Comparison of ENCODE assay signal across 17 cellular contexts in the genomic region with DNA sequence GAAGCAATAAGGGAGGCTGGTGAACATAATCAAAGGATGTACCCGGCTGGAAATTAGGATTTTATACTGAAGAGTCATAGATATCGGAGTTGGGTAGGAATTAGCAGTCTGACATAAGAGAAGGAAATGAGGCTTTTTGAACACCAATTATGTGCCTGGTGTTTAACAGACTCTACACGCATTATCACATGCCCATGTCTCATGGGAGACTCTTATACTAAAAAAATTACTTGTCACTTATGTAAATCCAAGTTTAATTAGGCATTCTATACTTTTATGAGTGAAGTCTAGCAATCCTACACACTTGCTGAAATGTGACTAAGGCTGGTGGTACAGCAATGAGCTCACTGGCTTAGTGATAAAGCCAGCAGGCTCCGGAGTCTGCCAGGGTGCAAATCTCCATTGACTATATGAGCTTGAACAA.
A peak's percentile ranks its signal among the peaks of the same experiment; 100 is the strongest.
DNase-seq lines count a peak whose midpoint lies in the region; ATAC-seq and TF ChIP-seq lines count a peak whose summit lies in the region.
"Had no signal": no experiment of that assay in that cellular context is flagged by ENCODE, and none has a peak within 500 bp of the region (broad histone marks: within the 10 kb centered on the region; RNA-seq: fewer than 3 reads in every experiment).

No MANE protein-coding gene starts in this region.

- no peak overlapping the region for H3K4me3 Mint-ChIP-seq in activated T-cell treated with anti-CD3 and anti-CD28 coated beads, Interleukin-2, amount 50 U/mL, for 4 hours
- H3K4me3 Mint-ChIP-seq in MCF 10A (ENCODE audit: unreplicated experiment) = no peak overlapping the region
- H3K4me3 Mint-ChIP-seq: H9 had no signal

- H3K18ac ChIP-seq in IMR-90 (ENCODE audit: low read depth, low read length) (no peak overlapping the region), mesenchymal stem cell (ENCODE audit: low read depth in 1 of 2, low read length in 2 of 2) (no peak overlapping the region)

- H3K9ac ChIP-seq in IMR-90 (ENCODE audit: low read depth, low read length) = no peak overlapping the region
- H3K9ac ChIP-seq in mesenchymal stem cell (ENCODE audit: low read length) = no peak overlapping the region
- peak overlapping the region; percentile 56 for H3K9ac ChIP-seq in smooth muscle cell (ENCODE audit: low read depth)
- H3K9ac ChIP-seq: BLaER1, KMS-11 had no signal

- H3K4me3 ChIP-seq in IMR-90 (ENCODE audit: insufficient read depth, low read depth, low read length) (no peak overlapping the region), mesenchymal stem cell (ENCODE audit: insufficient read depth in 1 of 2, low read depth in 1 of 2, low read length in 2 of 2) (no peak overlapping the region), smooth muscle cell (no peak overlapping the region), OCI-LY7 (ENCODE audit: low read depth, low read length, poor library complexity, severe bottlenecking) (no peak overlapping the region)
- H3K4me3 ChIP-seq: BLaER1 had no signal

- no peak overlapping the region for H4K8ac ChIP-seq in IMR-90 (ENCODE audit: low read depth in 2 of 2, low read length in 2 of 2)
- H4K8ac ChIP-seq in mesenchymal stem cell (ENCODE audit: low read length) = no peak overlapping the region

- no peak overlapping the region for H3K27ac ChIP-seq in IMR-90 (ENCODE audit: insufficient read depth, low read length)
- peak overlapping the region; percentile 81 for H3K27ac ChIP-seq in mesenchymal stem cell (ENCODE audit: low read length, poor library complexity, severe bottlenecking)
- peak overlapping the region; percentile 84 for H3K27ac ChIP-seq in smooth muscle cell (ENCODE audit: low read depth)
- no peak overlapping the region for H3K27ac ChIP-seq in OCI-LY7 (ENCODE audit: low read depth, low read length, poor library complexity, severe bottlenecking)
- H3K27ac ChIP-seq: BLaER1, HL-60, KMS-11 had no signal

- in situ Hi-C loops in IMR-90 (cut with MboI; ENCODE audit: low sequenced_read_pairs) = no loop called here

- H3F3A ChIP-seq in smooth muscle cell (ENCODE audit: low read depth) = peaks cover 32% of the 10 kb centered on the region

- H3K14ac ChIP-seq in IMR-90 (replicated peaks; ENCODE audit: low read depth, low read length) (0 out of 2 replicates have a peak overlapping the region, but pooled peaks have one; percentile 25), mesenchymal stem cell (ENCODE audit: low read length in 2 of 2) (no peak overlapping the region)

- no peak overlapping the region for H2BK12ac ChIP-seq in mesenchymal stem cell (ENCODE audit: low read length in 2 of 2)

- DNase-seq in IMR-90 (no peak), amniotic epithelial cell (ENCODE audit: low read depth) (peak; percentile 38), mesenchymal stem cell (peak; percentile 34), smooth muscle cell (lab: John Stamatoyannopoulos, UW; ENCODE audit: unreplicated experiment) (no peak), MCF 10A (ENCODE audit: unreplicated experiment) (no peak), OCI-LY7 (ENCODE audit: low spot score) (no peak)
- no peak for DNase-seq in activated T-cell treated with anti-CD3 and anti-CD28 coated beads, Interleukin-2, amount 50 U/mL, for 4 hours
- DNase-seq: H9, NCI-H2029, NCI-H2171 treated with DMSO at 0.1 percent for 48 hours, NCI-H510A treated with DMSO at 0.1 percent for 48 hours, SHP77 treated with DMSO at 0.1 percent for 48 hours, SW 1271 had no signal

- intact Hi-C loops in IMR-90 (cut with micrococcal nuclease) = no loop called here
- intact Hi-C loops in MCF 10A (cut with micrococcal nuclease) = no loop called here
- intact Hi-C loops in OCI-LY7 (cut with micrococcal nuclease; ENCODE audit: unreplicated experiment) = no loop called here

- H4K5ac ChIP-seq in IMR-90 (ENCODE audit: low read depth, low read length) = no peak overlapping the region

- no peaks in the 10 kb centered on the region for H3K36me3 ChIP-seq in IMR-90 (ENCODE audit: control insufficient read depth, insufficient read depth, low read length)
- no peaks in the 10 kb centered on the region for H3K36me3 ChIP-seq in mesenchymal stem cell (ENCODE audit: control insufficient read depth in 1 of 2, insufficient read depth in 2 of 2, low read depth in 1 of 2, low read length in 2 of 2)
- H3K36me3 ChIP-seq in smooth muscle cell (ENCODE audit: low read depth) = no peaks in the 10 kb centered on the region
- no peaks in the 10 kb centered on the region for H3K36me3 ChIP-seq in OCI-LY7 (ENCODE audit: insufficient read depth, low read length)
- H3K36me3 ChIP-seq: BLaER1 had no signal

- BruUV-seq in IMR-90 (replicated peaks; lab: Mats Ljungman, UMichigan) (no TSS peak), MCF 10A (replicated peaks; lab: Mats Ljungman, UMichigan) (no TSS peak), OCI-LY7 (replicated peaks; lab: Mats Ljungman, UMichigan) (no TSS peak)

- H3K9me3 Mint-ChIP-seq in activated T-cell treated with anti-CD3 and anti-CD28 coated beads, Interleukin-2, amount 50 U/mL, for 4 hours = no peaks in the 10 kb centered on the region
- no peaks in the 10 kb centered on the region for H3K9me3 Mint-ChIP-seq in MCF 10A (ENCODE audit: unreplicated experiment)
- H3K9me3 Mint-ChIP-seq: H9 had no signal

- H3K4ac ChIP-seq in IMR-90 (ENCODE audit: low read depth, low read length) (no peak overlapping the region), mesenchymal stem cell (ENCODE audit: low read depth in 1 of 2, low read length in 2 of 2) (no peak overlapping the region)

- ATAC-seq in IMR-90 (ENCODE audit: low read depth) = no peak
- no peak for ATAC-seq in HG03280 (IDR thresholded peaks at IDR 0.05; ENCODE audit: unreplicated experiment)
- no peak for ATAC-seq in activated T-cell treated with anti-CD3 and anti-CD28 coated beads, Interleukin-2, amount 50 U/mL, for 4 hours

- no peak overlapping the region for H2BK20ac ChIP-seq in IMR-90 (ENCODE audit: low read depth, low read length)

- H3K4me2 ChIP-seq in IMR-90 (ENCODE audit: low read depth, low read length) (no peak overlapping the region), mesenchymal stem cell (ENCODE audit: low read length, poor library complexity, severe bottlenecking) (no peak overlapping the region), smooth muscle cell (peak overlapping the region; percentile 71), OCI-LY7 (ENCODE audit: low read length) (no peak overlapping the region)
- H3K4me2 ChIP-seq: BLaER1, KMS-11 had no signal

- peaks cover 3% of the 10 kb centered on the region for H3K9me1 ChIP-seq in IMR-90 (ENCODE audit: insufficient read depth, low read length)

- POLR2A ChIA-PET in IMR-90 (lab: Charles Lee; ENCODE audit: unreplicated experiment) (no interaction called here), MCF 10A (lab: Yijun Ruan, JAX) (no interaction called here), OCI-LY7 (lab: Charles Lee) (no interaction called here)

- dilution Hi-C loops in IMR-90 (cut with HindIII; ENCODE audit: low sequenced_read_pairs, unreplicated experiment) = no loop called here

- TF ChIP-seq CTCF in IMR-90 (conservative IDR thresholded peaks at IDR 0.05; ENCODE audit: low read depth, low read length) (no peak), smooth muscle cell (IDR thresholded peaks at IDR 0.05; ENCODE audit: borderline replicate concordance, insufficient read depth, poor library complexity, severe bottlenecking) (no peak), MCF 10A (IDR thresholded peaks at IDR 0.05; ENCODE audit: unreplicated experiment) (no peak), OCI-LY7 (conservative IDR thresholded peaks at IDR 0.05; ENCODE audit: low read length) (no peak)

- TF ChIP-seq RAD21 in IMR-90 (IDR thresholded peaks at IDR 0.05; ENCODE audit: low read length) = no peak

- no peaks in the 10 kb centered on the region for H3K9me2 ChIP-seq in OCI-LY7 (ENCODE audit: insufficient read depth, low read length)

- H3K4me1 ChIP-seq in IMR-90 (ENCODE audit: control insufficient read depth, insufficient read depth, low read length) = no peaks in the 10 kb centered on the region
- peaks cover 7% of the 10 kb centered on the region for H3K4me1 ChIP-seq in mesenchymal stem cell (ENCODE audit: control insufficient read depth, insufficient read depth, low read depth, low read length)
- peaks cover 19% of the 10 kb centered on the region for H3K4me1 ChIP-seq in smooth muscle cell (ENCODE audit: low read depth)
- H3K4me1 ChIP-seq in OCI-LY7 (ENCODE audit: insufficient read depth, low read length, poor library complexity, severe bottlenecking) = no peaks in the 10 kb centered on the region
- H3K4me1 ChIP-seq: BLaER1 had no signal

- H2BK5ac ChIP-seq in IMR-90 (ENCODE audit: low read depth, low read length, poor library complexity, severe bottlenecking) (no peak overlapping the region), mesenchymal stem cell (ENCODE audit: low read depth, low read length, poor library complexity, severe bottlenecking) (no peak overlapping the region)

- no peaks in the 10 kb centered on the region for H3K27me3 ChIP-seq in IMR-90 (ENCODE audit: control insufficient read depth, insufficient read depth, low read length)
- no peaks in the 10 kb centered on the region for H3K27me3 ChIP-seq in mesenchymal stem cell (ENCODE audit: control insufficient read depth in 1 of 2, insufficient read depth in 1 of 2, low read length in 2 of 2)
- H3K27me3 ChIP-seq in smooth muscle cell (ENCODE audit: low read depth) = no peaks in the 10 kb centered on the region
- H3K27me3 ChIP-seq: BLaER1 had no signal

- H3K79me2 ChIP-seq in smooth muscle cell (ENCODE audit: low read depth) (no peaks in the 10 kb centered on the region), OCI-LY7 (ENCODE audit: insufficient read depth, low read depth, low read length) (no peaks in the 10 kb centered on the region)

- H2AK5ac ChIP-seq in IMR-90 (ENCODE audit: low read depth, low read length) (no peak overlapping the region), mesenchymal stem cell (ENCODE audit: low read length, severe bottlenecking) (no peak overlapping the region)

- H2BK15ac ChIP-seq in IMR-90 (ENCODE audit: low read depth, low read length) (no peak overlapping the region), mesenchymal stem cell (ENCODE audit: low read depth, poor library complexity, severe bottlenecking) (no peak overlapping the region)

- CTCF ChIA-PET in IMR-90 (lab: Yijun Ruan, JAX) = no interaction called here
- CTCF ChIA-PET in MCF 10A (lab: Yijun Ruan, JAX) = no interaction called here
- CTCF ChIA-PET in OCI-LY7 (lab: Charles Lee; ENCODE audit: unreplicated experiment) = no interaction called here

- TF ChIP-seq POLR2A in IMR-90 (IDR thresholded peaks at IDR 0.05; ENCODE audit: low read depth, low read length) = no peak

- no peak overlapping the region for H4K91ac ChIP-seq in IMR-90 (ENCODE audit: insufficient read depth, low read depth, low read length)
- H4K91ac ChIP-seq in mesenchymal stem cell (ENCODE audit: low read length) = no peak overlapping the region

- H2AFZ ChIP-seq in IMR-90 (replicated peaks; ENCODE audit: low read length, poor library complexity) (no peak overlapping the region), mesenchymal stem cell (ENCODE audit: low read depth, low read length) (no peak overlapping the region), smooth muscle cell (ENCODE audit: low read depth) (no peak overlapping the region), OCI-LY7 (ENCODE audit: low read length) (no peak overlapping the region)

- H3K79me1 ChIP-seq in IMR-90 (ENCODE audit: low read depth in 1 of 2, low read length in 2 of 2) (no peaks in the 10 kb centered on the region), mesenchymal stem cell (replicated peaks; ENCODE audit: low read length, poor library complexity, severe bottlenecking) (no peaks in the 10 kb centered on the region)

- H4K20me1 ChIP-seq in IMR-90 (ENCODE audit: insufficient read depth, low read length) (no peaks in the 10 kb centered on the region), smooth muscle cell (ENCODE audit: low read depth) (no peaks in the 10 kb centered on the region), OCI-LY7 (ENCODE audit: insufficient read depth, low read length) (no peaks in the 10 kb centered on the region)
- H4K20me1 ChIP-seq: BLaER1 had no signal

- H2AK9ac ChIP-seq in IMR-90 (replicated peaks; ENCODE audit: low read depth, low read length, poor library complexity) = no peak overlapping the region

- H3K4me1 Mint-ChIP-seq in activated T-cell treated with anti-CD3 and anti-CD28 coated beads, Interleukin-2, amount 50 U/mL, for 4 hours (ENCODE audit: low read depth) = no peaks in the 10 kb centered on the region
- H3K4me1 Mint-ChIP-seq in MCF 10A (ENCODE audit: insufficient read depth, unreplicated experiment) = no peaks in the 10 kb centered on the region

- no peak overlapping the region for H2BK120ac ChIP-seq in IMR-90 (ENCODE audit: low read depth, low read length)
- no peak overlapping the region for H2BK120ac ChIP-seq in mesenchymal stem cell (ENCODE audit: low read depth, low read length)

- no peaks in the 10 kb centered on the region for H3K36me3 Mint-ChIP-seq in activated T-cell treated with anti-CD3 and anti-CD28 coated beads, Interleukin-2, amount 50 U/mL, for 4 hours (ENCODE audit: insufficient read depth)
- no peaks in the 10 kb centered on the region for H3K36me3 Mint-ChIP-seq in MCF 10A (ENCODE audit: insufficient read depth, unreplicated experiment)

- WGBS in IMR-90 (ENCODE audit: extremely low coverage in 2 of 2, insufficient read length in 1 of 2), 2 experiments = no CpG with 5 or more reads among the region's 4 CpGs
- WGBS in mesenchymal stem cell = 48% methylated on average over 4 of the region's 4 CpGs
- WGBS in smooth muscle cell (ENCODE audit: low lambda C conversion rate) = 5% methylated on average over 4 of the region's 4 CpGs

- no peak overlapping the region for H3K27ac Mint-ChIP-seq in MCF 10A (ENCODE audit: low read depth, unreplicated experiment)
- H3K27ac Mint-ChIP-seq: H9 had no signal

- peaks cover 9% of the 10 kb centered on the region for H3K27me3 Mint-ChIP-seq in activated T-cell treated with anti-CD3 and anti-CD28 coated beads, Interleukin-2, amount 50 U/mL, for 4 hours (ENCODE audit: low read depth)
- no peaks in the 10 kb centered on the region for H3K27me3 Mint-ChIP-seq in MCF 10A (ENCODE audit: insufficient read depth, unreplicated experiment)

- H3K9me3 ChIP-seq in IMR-90 (ENCODE audit: control insufficient read depth, insufficient read depth, low read length) (no peaks in the 10 kb centered on the region), mesenchymal stem cell (ENCODE audit: control insufficient read depth, low read length) (no peaks in the 10 kb centered on the region), smooth muscle cell (replicated peaks; ENCODE audit: low read depth) (no peaks in the 10 kb centered on the region), OCI-LY7 (ENCODE audit: low read length) (no peaks in the 10 kb centered on the region)

- H3K56ac ChIP-seq in IMR-90 (ENCODE audit: extremely low read depth, insufficient read depth, low read length) = no peak overlapping the region

- H3K23ac ChIP-seq in IMR-90 (ENCODE audit: low read depth, low read length) (peak overlapping the region; percentile 27; the same call in 1 of the 2 replicates), mesenchymal stem cell (ENCODE audit: low read length in 2 of 2) (no peak overlapping the region)

Comparison
In these comparisons a context has a peak if more than half of its experiments do, and no peak if none do; other contexts are left out.
1. DNase-seq: peak in amniotic epithelial cell (single experiment) and mesenchymal stem cell (single experiment); none in IMR-90 (single experiment), smooth muscle cell (single experiment), activated T-cell treated with anti-CD3 and anti-CD28 coated beads, Interleukin-2, amount 50 U/mL, for 4 hours (single experiment), MCF 10A (single experiment) and OCI-LY7 (single experiment).
2. H3K27ac ChIP-seq: peak in mesenchymal stem cell (single experiment) and smooth muscle cell (single experiment); none in IMR-90 (single experiment) and OCI-LY7 (single experiment).